In the genomic region with DNA sequence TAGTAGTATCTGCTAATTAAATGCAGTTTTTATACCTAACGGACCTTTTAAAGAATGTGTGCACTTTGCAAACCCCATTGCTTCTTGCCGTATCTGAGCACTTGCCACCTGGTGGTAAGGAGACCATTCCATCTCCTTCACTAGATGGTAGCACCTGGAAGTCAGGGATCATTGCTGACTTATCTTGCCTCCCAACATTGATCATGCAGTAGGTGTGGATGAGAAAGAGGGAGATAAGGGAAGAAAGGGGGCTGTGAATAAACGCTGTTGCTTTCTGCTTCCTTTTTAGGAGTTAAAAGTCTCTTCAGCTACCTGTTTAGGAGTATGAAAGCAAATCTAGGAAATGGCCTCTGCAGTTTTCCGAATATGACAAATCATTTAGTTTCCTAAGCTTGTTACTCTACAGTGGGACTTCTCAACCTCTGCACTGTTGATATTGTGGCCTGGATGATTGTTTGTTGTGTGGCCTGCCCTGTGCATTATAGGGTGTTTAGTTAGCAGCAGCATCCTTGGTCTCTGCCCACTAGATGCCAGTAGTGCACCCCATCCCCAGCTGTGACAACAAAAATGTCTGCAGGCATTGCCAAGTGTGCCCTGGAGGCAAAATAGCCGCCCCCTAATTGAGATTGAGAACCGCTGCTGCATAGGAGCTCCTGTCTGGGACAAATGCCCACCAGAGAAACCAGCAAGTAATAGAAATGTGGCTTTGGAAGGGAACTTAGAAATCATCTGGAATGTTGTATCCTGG, we compare ENCODE assay signal across 8 cellular contexts. TPM values are rescaled to one million over a fixed set of nuclear protein-coding genes. Genes with fewer than 3 reads are reported as not detected.
A peak's percentile ranks its signal among the peaks of the same experiment; 100 is the strongest.
DNase-seq lines count a peak whose midpoint lies in the region; ATAC-seq and TF ChIP-seq lines count a peak whose summit lies in the region.

No MANE protein-coding gene starts in this region.

- no TSS peak for BruUV-seq in MCF 10A (replicated peaks; lab: Mats Ljungman, UMichigan)

- H3K36me3 ChIP-seq in breast epithelium, result no peaks in the 10 kb centered on the region
- no peaks in the 10 kb centered on the region for H3K36me3 ChIP-seq in HAP-1 (replicated peaks)

- H3K4me1 ChIP-seq in breast epithelium (peaks cover 0 to 11% of the 10 kb centered on the region in 2 donors), HAP-1 (peaks cover 30% of the 10 kb centered on the region)

- no peaks in the 10 kb centered on the region for H3K27me3 Mint-ChIP-seq in MCF 10A (ENCODE audit: insufficient read depth, unreplicated experiment)
- H3K27me3 Mint-ChIP-seq in naive B cell, result no peaks in the 10 kb centered on the region

- H3K4me3 ChIP-seq in breast epithelium (no peak overlapping the region), HAP-1 (no peak overlapping the region)

- H3K9me3 Mint-ChIP-seq in MCF 10A (ENCODE audit: unreplicated experiment) (no peaks in the 10 kb centered on the region), naive B cell (peaks cover 0 to 8% (median 2%) of the 10 kb centered on the region in 7 donors)

- CTCF ChIA-PET in MCF 10A (lab: Yijun Ruan, JAX), result interaction anchor here (0.6 to 4.0 kb wide), 26 partner anchors 10 to 178 kb away, joined by 3 to 21 read pairs (median 4); no protein-coding TSS in a partner anchor

- no peaks in the 10 kb centered on the region for H3K36me3 Mint-ChIP-seq in MCF 10A (ENCODE audit: insufficient read depth, unreplicated experiment)
- H3K36me3 Mint-ChIP-seq in naive B cell, result peaks cover 0 to 7% of the 10 kb centered on the region in 2 donors

- H3K27ac Mint-ChIP-seq in MCF 10A (ENCODE audit: low read depth, unreplicated experiment) (no peak overlapping the region), naive B cell (peak overlapping the region in 4 of 6 donors; percentile 56 to 94 (median 88))

- no peaks in the 10 kb centered on the region for H3K9me3 ChIP-seq in breast epithelium
- no peaks in the 10 kb centered on the region for H3K9me3 ChIP-seq in HAP-1

- ATAC-seq in naive B cell (ENCODE audit: low read depth in 2 of 2), result peak; percentile 61 to 77

- POLR2A ChIA-PET in MCF 10A (lab: Yijun Ruan, JAX), result interaction anchor here (0.7 to 1.9 kb wide), 5 partner anchors 10 to 123 kb away, joined by 3 to 6 read pairs (median 3); partner anchors contain the start of gene GAB1

- H3K4me3 Mint-ChIP-seq in MCF 10A (ENCODE audit: unreplicated experiment) (no peak overlapping the region), naive B cell (peak overlapping the region in 7 of 8 donors; percentile 43 to 85 (median 80))

- peaks cover 12% of the 10 kb centered on the region for H3K4me1 Mint-ChIP-seq in MCF 10A (ENCODE audit: insufficient read depth, unreplicated experiment)
- H3K4me1 Mint-ChIP-seq in naive B cell, result peaks cover 51 to 76% (median 72%) of the 10 kb centered on the region in 3 donors

- intact Hi-C loops in MCF 10A (cut with micrococcal nuclease) (loop anchor here (1.0 kb wide), 1 partner anchor 107 kb away; no protein-coding TSS in a partner anchor), breast epithelium (cut with DNase I; ENCODE audit: low total_unique reads) (no loop called here)

- peak; percentile 38 for TF ChIP-seq CTCF in MCF 10A (IDR thresholded peaks at IDR 0.05; ENCODE audit: unreplicated experiment)
- peak in 1 of 3 donors; percentile 23 for TF ChIP-seq CTCF in breast epithelium (IDR thresholded peaks at IDR 0.05)

- no peak overlapping the region for H3K27ac ChIP-seq in breast epithelium

- DNase-seq in MCF 10A (ENCODE audit: unreplicated experiment), result peak; percentile 34
- no peak for DNase-seq in breast epithelium (ENCODE audit: low spot score in 2 of 2)
- DNase-seq in HAP-1 (ENCODE audit: low spot score in 2 of 2), result peak; percentile 12 to 57
- peak; percentile 21 for DNase-seq in MV-4-11 (lab: John Stamatoyannopoulos, UW)
- peak; percentile 57 for DNase-seq in ecto neural progenitor cell (ENCODE audit: low spot score)
- DNase-seq in naive B cell, result peak; percentile 51
- DNase-seq in NCI-H226, result no peak
- no peak for DNase-seq in stimulated activated CD4-positive, alpha-beta T cell treated with anti-CD3 and anti-CD28 coated beads, Interleukin-2, amount 100 ng/mL, for 48 hours

- in situ Hi-C loops in HAP-1 (cut with MboI; ENCODE audit: low sequenced_read_pairs), result no loop called here

- TF ChIP-seq POLR2A in breast epithelium (IDR thresholded peaks at IDR 0.05), result no peak

- H3K27me3 ChIP-seq in breast epithelium (no peaks in the 10 kb centered on the region), HAP-1 (ENCODE audit: low read depth) (no peaks in the 10 kb centered on the region)

RNA-seq across cellular contexts. Expression of gene GAB1, which starts 38.8 kb away (rescaled TPM):
- total RNA-seq in MCF 10A (2022), result 5.9 and 7.6 TPM in 2 replicates
- total RNA-seq in breast epithelium, result 10 to 100 TPM; 24.8 to 67.5 (median 38.7) TPM
- 10 to 100 TPM in 2 of 6 donors, 1 to 10 TPM in 4; 4.3 to 14.5 (median 7.5) TPM for polyA plus RNA-seq in naive B cell (ENCODE audit: low read depth in 6 of 6)

Comparison
In these comparisons a context has a peak if more than half of its experiments do, and no peak if none do; other contexts are left out.
1. DNase-seq: peak in MCF 10A (single experiment), HAP-1 (2 of 2), MV-4-11 (single experiment), ecto neural progenitor cell (single experiment) and naive B cell (single experiment); none in breast epithelium (0 of 2), NCI-H226 (single experiment) and stimulated activated CD4-positive, alpha-beta T cell treated with anti-CD3 and anti-CD28 coated beads, Interleukin-2, amount 100 ng/mL, for 48 hours (0 of 2).